Comparison of ENCODE assay signal across 23 cellular contexts in genomic region chr4:8078109-8078494, GRCh38.
"Had no signal": no experiment of that assay in that cellular context is flagged by ENCODE, and none has a peak within 500 bp of the region (broad histone marks: within the 10 kb centered on the region; RNA-seq: fewer than 3 reads in every experiment).

No MANE protein-coding gene starts in this region.

- H3K27ac ChIP-seq: left ventricle myocardium inferior, pancreas, right lobe of liver, tibial nerve, uterus had no signal

- H3K4me2 ChIP-seq: smooth muscle cell had no signal

- H3K27me3 ChIP-seq: pancreas, right atrium auricular region, right lobe of liver, tibial nerve, uterus had no signal

- H3K9me3 ChIP-seq: left ventricle myocardium inferior, pancreas, right atrium auricular region, right lobe of liver, tibial nerve, uterus had no signal

- H3K36me3 ChIP-seq: left ventricle myocardium inferior, pancreas, right atrium auricular region, right lobe of liver, uterus had no signal

- ATAC-seq: natural killer cell; right lobe of liver; stimulated activated memory B cell treated with anti-CD40 and anti-IgM and Interleukin-4, amounts not matched to agents 10 μg/mL and 1 μg/mL and 100 μg/mL, for 72 hours; stimulated activated naive CD8-positive, alpha-beta T cell treated with anti-CD3 and anti-CD28 coated beads, Interleukin-15, amount 100 ng/mL, for 72 hours had no signal

- FAIRE-seq: islet of Langerhans, pancreas had no signal

- H3K4me1 ChIP-seq: pancreas, right lobe of liver, uterus had no signal

- DNase-seq: hippocampal formation; immature natural killer cell; left ventricle myocardium inferior; mesendoderm; naive B cell; natural killer cell; nucleus accumbens; pancreas; right lobe of liver; stimulated activated CD4-positive, alpha-beta T cell treated with anti-CD3 and anti-CD28 coated beads, Interleukin-1b, Interleukin-23, amount 100 ng/mL, for 48 hours; stimulated activated CD4-positive, alpha-beta T cell treated with anti-CD3 and anti-CD28 coated beads, Interleukin-2, amount 100 ng/mL, for 48 hours; stimulated activated CD4-positive, alpha-beta T cell treated with anti-CD3 and anti-CD28 coated beads, Interleukin-4, amount 100 ng/mL, for 4 hours; stimulated activated CD8-positive, alpha-beta memory T cell treated with anti-CD3 and anti-CD28 coated beads, Interleukin-4, amount 100 ng/mL, for 48 hours; stimulated activated naive CD4-positive, alpha-beta T cell treated with Interleukin-2 at 50 U/mL for 16 hours; stimulated activated naive CD8-positive, alpha-beta T cell treated with anti-CD3 and anti-CD28 coated beads, Interleukin-15, amount 100 ng/mL, for 72 hours; substantia nigra; uterus had no signal

- H3K4me3 ChIP-seq: left ventricle myocardium inferior, lung, pancreas, right atrium auricular region, right lobe of liver, smooth muscle cell, tibial nerve, uterus had no signal
